Comparison of ENCODE assay signal across 1 cellular context in the genomic region with DNA sequence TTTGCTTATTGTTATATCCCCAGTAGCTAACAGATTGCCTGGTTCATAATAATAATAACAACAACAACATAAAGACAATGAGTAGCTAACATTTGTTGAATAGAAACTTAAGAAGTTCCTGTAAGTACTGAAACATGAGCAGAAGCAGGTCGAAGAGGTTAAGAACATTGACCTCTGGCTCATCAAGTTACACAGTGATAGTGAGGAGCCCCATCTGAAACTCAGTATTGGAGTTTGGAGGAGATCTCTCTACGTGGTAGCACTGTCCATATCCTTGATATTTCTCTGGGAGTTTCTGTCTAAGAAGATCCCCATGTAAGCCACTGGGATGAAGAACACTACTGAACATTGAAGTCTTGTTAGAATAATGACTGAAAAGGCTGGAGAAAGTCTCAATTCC.
TF ChIP-seq lines count a peak whose summit lies in the region.

No MANE protein-coding gene starts in this region.

TF ChIP-seq in HCT116, 20 proteins besides CTCF, POLR2A, EP300 and RAD21:
- no peak for TF ChIP-seq FOSL1 (IDR thresholded peaks at IDR 0.05; ENCODE audit: low read depth)
